ENCODE assay signal across 1 cellular context in genomic region chr12:58920956-58921861, GRCh38.
TF ChIP-seq lines count a peak whose summit lies in the region.

No MANE protein-coding gene starts in this region.

TF ChIP-seq in IMR-90, 13 proteins besides CTCF, POLR2A, EP300 and RAD21 (continued from another document):
- TF ChIP-seq USF2 (IDR thresholded peaks at IDR 0.05; ENCODE audit: low read depth, low read length) (no peak), NFE2L2 (IDR thresholded peaks at IDR 0.05; ENCODE audit: low read depth, low read length) (no peak), MAFK (IDR thresholded peaks at IDR 0.05; ENCODE audit: low read depth, low read length) (no peak), RFX5 (IDR thresholded peaks at IDR 0.05; ENCODE audit: low read depth, low read length) (no peak), RCOR1 (IDR thresholded peaks at IDR 0.05; ENCODE audit: insufficient replicate concordance, low read length) (no peak)
